8 cellular contexts compared by ENCODE assay signal in genomic region chr1:5915587-5916571, GRCh38.
DNase-seq lines count a peak whose midpoint lies in the region; ATAC-seq, FAIRE-seq and TF ChIP-seq lines count a peak whose summit lies in the region.

No MANE protein-coding gene starts in this region.

- H2AFZ ChIP-seq in PC-9 = no peak overlapping the region

- H3K4me2 ChIP-seq in PC-9 = no peak overlapping the region

- H3K4me3 ChIP-seq in PC-9 = no peak overlapping the region

- no peaks in the 10 kb centered on the region for H3K79me2 ChIP-seq in PC-9 (ENCODE audit: low read depth)

- BruUV-seq in PC-9 (replicated peaks; lab: Mats Ljungman, UMichigan) = no TSS peak

- CTCF ChIA-PET in PC-9 (lab: Charles Lee) = interaction anchor here (0.6 kb wide), 1 partner anchor 810 kb away, joined by 6 read pairs; no protein-coding TSS in a partner anchor

- H3K9me3 ChIP-seq in PC-9 (ENCODE audit: insufficient read depth, low read depth) = no peaks in the 10 kb centered on the region

- intact Hi-C loops in PC-9 (cut with micrococcal nuclease; ENCODE audit: unreplicated experiment) = loop anchor here (10.0 kb wide), 1 partner anchor 401 kb away; no protein-coding TSS in a partner anchor

- H3K4me1 ChIP-seq in PC-9 (replicated peaks; ENCODE audit: insufficient read depth) = no peaks in the 10 kb centered on the region

- FAIRE-seq in GM12891 (lab: Jason Lieb, UNC) = peak; percentile 56

- no peaks in the 10 kb centered on the region for H3K9me2 ChIP-seq in PC-9 (ENCODE audit: insufficient read depth)

- TF ChIP-seq CTCF in PC-9 (conservative IDR thresholded peaks at IDR 0.05) = peak; percentile 63

- H3K27ac ChIP-seq in PC-9 = no peak overlapping the region

- POLR2A ChIA-PET in PC-9 (lab: Charles Lee; ENCODE audit: unreplicated experiment) = no interaction called here

- no peaks in the 10 kb centered on the region for H3K27me3 ChIP-seq in PC-9 (ENCODE audit: insufficient read depth, low read depth)

- ATAC-seq in GM21515 (IDR thresholded peaks at IDR 0.05; ENCODE audit: unreplicated experiment) (no peak), GM19467 (IDR thresholded peaks at IDR 0.05; ENCODE audit: unreplicated experiment) (no peak)

- DNase-seq in AML-193 (lab: John Stamatoyannopoulos, UW) (peak; percentile 4 to 7), GM12891 (ENCODE audit: insufficient read length, low spot score) (peak; percentile 48), PC-9 (peak in 1 of 2 experiments; percentile 8), brain pericyte (ENCODE audit: low read depth, low spot score) (peak; percentile 72), iPS-NIHi7 (ENCODE audit: extremely low spot score) (peak; percentile 49)
- peak; percentile 21 to 28 for DNase-seq in stimulated activated CD4-positive, alpha-beta T cell treated with anti-CD3 and anti-CD28 coated beads, Interleukin-2, amount 100 ng/mL, for 48 hours

- H4K20me1 ChIP-seq in PC-9 (ENCODE audit: insufficient read depth) = 0 out of 2 replicates have a peak, but pooled peaks cover 4% of the 10 kb centered on the region

- no peaks in the 10 kb centered on the region for H3K36me3 ChIP-seq in PC-9 (ENCODE audit: low read depth)

- no peaks in the 10 kb centered on the region for H3F3A ChIP-seq in PC-9 (ENCODE audit: insufficient read depth, low read depth)

- no peak for TF ChIP-seq POLR2A in GM12891 (IDR thresholded peaks at IDR 0.05; ENCODE audit: low read depth, low read length)

TF ChIP-seq in GM12891, 5 proteins besides CTCF, POLR2A, EP300 and RAD21:
- no peak for TF ChIP-seq POU2F2 (IDR thresholded peaks at IDR 0.05; ENCODE audit: low read depth, low read length)
- no peak for TF ChIP-seq TAF1 (IDR thresholded peaks at IDR 0.05; ENCODE audit: low read depth, low read length)
- TF ChIP-seq PAX5 (IDR thresholded peaks at IDR 0.05; ENCODE audit: insufficient read depth, low read length, severe bottlenecking) = no peak
- no peak for TF ChIP-seq POLR2AphosphoS5 (IDR thresholded peaks at IDR 0.05; ENCODE audit: low read depth, low read length)
- no peak for TF ChIP-seq SPI1 (IDR thresholded peaks at IDR 0.05; ENCODE audit: low read depth, low read length)
